8 cellular contexts compared by ENCODE assay signal in the genomic region with DNA sequence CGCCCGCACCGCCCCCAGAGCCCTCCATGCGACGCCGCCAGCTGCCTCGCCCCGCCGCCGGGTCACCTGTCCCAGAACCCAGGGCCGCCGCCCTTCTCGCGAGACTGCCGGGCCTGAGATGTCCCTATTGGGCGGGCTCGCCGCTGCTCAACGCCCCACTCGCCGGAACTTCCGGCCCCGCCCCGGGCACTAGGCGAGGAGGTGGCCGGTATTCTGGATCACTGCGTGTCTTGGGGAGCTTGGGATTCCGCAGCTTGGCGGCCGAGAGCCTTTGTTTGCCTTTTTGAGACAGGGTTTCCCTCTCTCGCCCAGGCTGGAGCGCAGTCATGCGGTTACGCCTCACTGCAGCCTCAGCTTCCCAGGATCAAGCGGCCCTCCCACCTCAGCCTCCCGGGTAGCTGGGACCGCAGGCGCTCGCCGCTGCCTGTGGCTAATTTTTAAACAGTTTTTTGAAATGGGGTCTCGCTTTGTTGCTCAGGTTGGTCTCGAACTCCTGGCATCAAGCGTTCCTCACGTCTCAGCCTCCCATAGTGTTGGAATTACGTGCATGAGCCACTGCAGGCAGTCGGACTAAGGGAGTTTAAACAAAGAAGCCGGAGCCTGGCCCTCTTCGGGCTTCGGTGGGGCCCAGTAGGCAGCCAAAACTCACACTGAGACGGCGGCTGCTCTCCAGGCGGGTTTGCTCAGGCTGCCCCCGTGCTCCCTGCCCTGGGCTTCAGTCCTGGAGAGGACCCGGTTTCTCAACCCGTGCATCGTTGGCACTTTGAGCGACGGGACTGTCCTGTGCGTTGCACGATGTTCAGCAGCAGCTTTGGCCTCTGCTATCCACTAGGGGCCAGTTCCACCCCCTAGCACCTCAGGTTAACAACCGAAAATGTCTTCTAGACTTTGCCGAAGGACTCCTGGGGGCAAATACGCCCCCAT.
A peak's percentile ranks its signal among the peaks of the same experiment; 100 is the strongest.
DNase-seq lines count a peak whose midpoint lies in the region; ATAC-seq lines count a peak whose summit lies in the region.

Gene SLC15A4 (minus strand): TSS at position 43 of the 924 bp plus-strand sequence. CDS start 15 bp downstream, at position 28.

- peak; percentile 77 for ATAC-seq in GM19035 (IDR thresholded peaks at IDR 0.05; ENCODE audit: unreplicated experiment)
- ATAC-seq in HG03342 (IDR thresholded peaks at IDR 0.05; ENCODE audit: unreplicated experiment) = peak; percentile 83

- peak; percentile 99 for DNase-seq in AG20443 (ENCODE audit: low spot score)
- peak; percentile 90 for DNase-seq in NCI-H345 treated with DMSO at 0.1 percent for 48 hours (lab: John Stamatoyannopoulos, UW; ENCODE audit: unreplicated experiment)
- peak; percentile 81 for DNase-seq in activated CD4-positive, CD25-positive, alpha-beta regulatory T cell treated with anti-CD3 and anti-CD28 coated beads, Interleukin-2, amount 50 U/mL, for 16 hours (ENCODE audit: low read depth, low spot score)
- DNase-seq in central memory CD4-positive, alpha-beta T cell = peak; percentile 84
- peak; percentile 91 for DNase-seq in iris pigment epithelial cell (ENCODE audit: low read depth)
- DNase-seq in stimulated activated CD4-positive, alpha-beta T cell treated with anti-CD3 and anti-CD28 coated beads, Interleukin-12 subunit alpha, Interleukin-12 subunit beta, amount 100 ng/mL, for 24 hours (ENCODE audit: low read depth in 2 of 2) = peak; percentile 88 to 91

Comparison
In these comparisons a context has a peak if more than half of its experiments do, and no peak if none do; other contexts are left out.
1. Peak in every context shown above with its lines: DNase-seq and ATAC-seq.